Comparison of ENCODE assay signal across 17 cellular contexts in the genomic region with DNA sequence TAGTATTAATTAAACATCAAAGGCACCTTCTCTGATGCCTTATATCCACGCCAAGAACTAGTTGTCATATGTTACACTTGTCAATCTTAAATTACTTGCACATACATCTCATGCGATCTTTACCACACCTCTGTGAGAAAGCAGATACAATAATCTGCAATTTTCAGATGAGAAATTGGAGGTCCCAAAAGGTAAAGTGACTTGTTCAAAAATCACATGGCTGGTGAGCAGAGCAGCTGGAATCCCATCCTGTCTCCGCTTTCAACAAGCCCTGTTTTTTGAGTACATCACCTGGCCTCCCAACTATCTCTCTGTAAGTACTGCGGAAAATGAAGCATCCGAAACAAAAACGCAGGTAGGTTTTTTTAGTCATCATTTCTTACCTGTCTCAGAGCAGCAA.
DNase-seq lines count a peak whose midpoint lies in the region; ATAC-seq and TF ChIP-seq lines count a peak whose summit lies in the region.
"Had no signal": no experiment of that assay in that cellular context is flagged by ENCODE, and none has a peak within 500 bp of the region (broad histone marks: within the 10 kb centered on the region; RNA-seq: fewer than 3 reads in every experiment).

No MANE protein-coding gene starts in this region.

- H3K36me3 ChIP-seq in endodermal cell (ENCODE audit: control insufficient read depth, insufficient read depth, low read length) = no peaks in the 10 kb centered on the region
- H3K36me3 ChIP-seq: ovary, upper lobe of left lung had no signal

- H3K27me3 Mint-ChIP-seq in activated T-cell treated with anti-CD3 and anti-CD28 coated beads, Interleukin-2, amount 50 U/mL, for 24 hours = no peaks in the 10 kb centered on the region
- no peaks in the 10 kb centered on the region for H3K27me3 Mint-ChIP-seq in T-helper 1 cell treated with Interleukin-12 subunit alpha and Interleukin-12 subunit beta and Interleukin-4 antibody, amounts not matched to agents 30 μg/mL and 1 μg/mL, for 36 hours (ENCODE audit: low read depth)
- peaks cover 43% of the 10 kb centered on the region for H3K27me3 Mint-ChIP-seq in endodermal cell (ENCODE audit: insufficient read depth)
- H3K27me3 Mint-ChIP-seq in stimulated activated naive B cell treated with anti-CD40 and anti-IgM and Interleukin-4, amounts not matched to agents 10 μg/mL and 1 μg/mL and 100 μg/mL, for 72 hours = no peaks in the 10 kb centered on the region
- H3K27me3 Mint-ChIP-seq in MCF 10A (ENCODE audit: insufficient read depth, unreplicated experiment) = no peaks in the 10 kb centered on the region

- peaks cover 20% of the 10 kb centered on the region for H3K36me3 Mint-ChIP-seq in activated T-cell treated with anti-CD3 and anti-CD28 coated beads, Interleukin-2, amount 50 U/mL, for 24 hours (ENCODE audit: low read depth)
- H3K36me3 Mint-ChIP-seq in T-helper 1 cell treated with Interleukin-12 subunit alpha and Interleukin-12 subunit beta and Interleukin-4 antibody, amounts not matched to agents 30 μg/mL and 1 μg/mL, for 36 hours (ENCODE audit: low read depth) = peaks cover 3% of the 10 kb centered on the region
- no peaks in the 10 kb centered on the region for H3K36me3 Mint-ChIP-seq in endodermal cell (ENCODE audit: low read depth)
- H3K36me3 Mint-ChIP-seq in stimulated activated naive B cell treated with anti-CD40 and anti-IgM and Interleukin-4, amounts not matched to agents 10 μg/mL and 1 μg/mL and 100 μg/mL, for 72 hours = peaks cover 7 to 9% of the 10 kb centered on the region in 2 donors
- H3K36me3 Mint-ChIP-seq in MCF 10A (ENCODE audit: insufficient read depth, unreplicated experiment) = no peaks in the 10 kb centered on the region

- H3K9me3 ChIP-seq in endodermal cell (ENCODE audit: control insufficient read depth, low read length) = no peaks in the 10 kb centered on the region
- H3K9me3 ChIP-seq: ovary, upper lobe of left lung had no signal

- H3K4me3 ChIP-seq in endodermal cell (ENCODE audit: low read length) = no peak overlapping the region
- H3K4me3 ChIP-seq: ovary had no signal

- intact Hi-C loops in left cardiac atrium (cut with DNase I) = loop anchor here in 1 of 2 donors (10.0 kb wide), 1 partner anchor 74 kb away; no protein-coding TSS in a partner anchor
- intact Hi-C loops in MCF 10A (cut with micrococcal nuclease) = no loop called here

- H3K9me3 Mint-ChIP-seq in activated T-cell treated with anti-CD3 and anti-CD28 coated beads, Interleukin-2, amount 50 U/mL, for 24 hours = peaks cover 4% of the 10 kb centered on the region
- no peaks in the 10 kb centered on the region for H3K9me3 Mint-ChIP-seq in T-helper 1 cell treated with Interleukin-12 subunit alpha and Interleukin-12 subunit beta and Interleukin-4 antibody, amounts not matched to agents 30 μg/mL and 1 μg/mL, for 36 hours
- H3K9me3 Mint-ChIP-seq in endodermal cell (peaks cover 2% of the 10 kb centered on the region), MCF 10A (ENCODE audit: unreplicated experiment) (no peaks in the 10 kb centered on the region)
- peaks cover 0 to 5% of the 10 kb centered on the region in 2 donors for H3K9me3 Mint-ChIP-seq in stimulated activated naive B cell treated with anti-CD40 and anti-IgM and Interleukin-4, amounts not matched to agents 10 μg/mL and 1 μg/mL and 100 μg/mL, for 72 hours

- peaks cover 7% of the 10 kb centered on the region for H3K4me1 ChIP-seq in endodermal cell (ENCODE audit: control insufficient read depth, insufficient read depth, low read length)

- CTCF ChIA-PET in MCF 10A (lab: Yijun Ruan, JAX) = no interaction called here

- peaks cover 76% of the 10 kb centered on the region for H3K4me1 Mint-ChIP-seq in activated T-cell treated with anti-CD3 and anti-CD28 coated beads, Interleukin-2, amount 50 U/mL, for 24 hours (ENCODE audit: low read depth)
- H3K4me1 Mint-ChIP-seq in T-helper 1 cell treated with Interleukin-12 subunit alpha and Interleukin-12 subunit beta and Interleukin-4 antibody, amounts not matched to agents 30 μg/mL and 1 μg/mL, for 36 hours (ENCODE audit: low read depth) = peaks cover 53% of the 10 kb centered on the region
- H3K4me1 Mint-ChIP-seq in endodermal cell (peaks cover 36% of the 10 kb centered on the region), MCF 10A (ENCODE audit: insufficient read depth, unreplicated experiment) (peaks cover 7% of the 10 kb centered on the region)
- H3K4me1 Mint-ChIP-seq in stimulated activated naive B cell treated with anti-CD40 and anti-IgM and Interleukin-4, amounts not matched to agents 10 μg/mL and 1 μg/mL and 100 μg/mL, for 72 hours = peaks cover 40 to 68% of the 10 kb centered on the region in 2 donors

- H3K9ac ChIP-seq in endodermal cell (ENCODE audit: extremely low read depth, low read length, poor library complexity, severe bottlenecking) = no peak overlapping the region

- H3K27ac ChIP-seq in endodermal cell (ENCODE audit: low read depth, low read length) = no peak overlapping the region
- H3K27ac ChIP-seq: ovary had no signal

- POLR2A ChIA-PET in MCF 10A (lab: Yijun Ruan, JAX) = interaction anchor here (2.0 kb wide), 1 partner anchor 212 kb away, joined by 5 read pairs; no protein-coding TSS in a partner anchor

- ATAC-seq in stimulated activated naive B cell treated with anti-CD40 and anti-IgM and Interleukin-4, amounts not matched to agents 10 μg/mL and 1 μg/mL and 100 μg/mL, for 72 hours (replicated peaks) = no peak
- no peak for ATAC-seq in left cardiac atrium

- peak overlapping the region; percentile 85 for H3K4me3 Mint-ChIP-seq in activated T-cell treated with anti-CD3 and anti-CD28 coated beads, Interleukin-2, amount 50 U/mL, for 24 hours
- H3K4me3 Mint-ChIP-seq in T-helper 1 cell treated with Interleukin-12 subunit alpha and Interleukin-12 subunit beta and Interleukin-4 antibody, amounts not matched to agents 30 μg/mL and 1 μg/mL, for 36 hours = peak overlapping the region; percentile 96
- peak overlapping the region; percentile 71 for H3K4me3 Mint-ChIP-seq in endodermal cell
- peak overlapping the region; percentile 66 to 95 for H3K4me3 Mint-ChIP-seq in stimulated activated naive B cell treated with anti-CD40 and anti-IgM and Interleukin-4, amounts not matched to agents 10 μg/mL and 1 μg/mL and 100 μg/mL, for 72 hours
- no peak overlapping the region for H3K4me3 Mint-ChIP-seq in MCF 10A (ENCODE audit: unreplicated experiment)

- BruUV-seq in MCF 10A (replicated peaks; lab: Mats Ljungman, UMichigan) = no TSS peak

- peaks cover 52% of the 10 kb centered on the region for H3K27me3 ChIP-seq in endodermal cell (ENCODE audit: control insufficient read depth, insufficient read depth, low read length, poor library complexity, severe bottlenecking)
- H3K27me3 ChIP-seq: ovary, upper lobe of left lung had no signal

- DNase-seq in activated T-cell treated with anti-CD3 and anti-CD28 coated beads, Interleukin-2, amount 50 U/mL, for 24 hours = no peak
- DNase-seq in activated T-cell treated with anti-CD3 and anti-CD28 coated beads for 4 hours (no peak), endodermal cell (no peak), left cardiac atrium (no peak), NCI-H524 treated with DMSO at 0.1 percent for 48 hours (lab: John Stamatoyannopoulos, UW) (no peak), MCF 10A (ENCODE audit: unreplicated experiment) (no peak)
- DNase-seq in stimulated activated naive B cell treated with anti-CD40 and anti-IgM and Interleukin-4, amounts not matched to agents 10 μg/mL and 1 μg/mL and 100 μg/mL, for 72 hours = no peak
- DNase-seq: amniotic stem cell, cortex of kidney, DMS53, hippocampal formation, MV-4-11, NCI-H345, ovary, SW 1271, upper lobe of left lung had no signal

- 85 to 89% methylated on average over 3 to 6 of the region's 6 CpGs for WGBS in endodermal cell (ENCODE audit: insufficient coverage in 1 of 2, insufficient read length in 1 of 2), 2 experiments

- TF ChIP-seq CTCF in endodermal cell (conservative IDR thresholded peaks at IDR 0.05) (no peak), MCF 10A (IDR thresholded peaks at IDR 0.05; ENCODE audit: unreplicated experiment) (no peak)

- peak overlapping the region; percentile 97 for H3K27ac Mint-ChIP-seq in activated T-cell treated with anti-CD3 and anti-CD28 coated beads, Interleukin-2, amount 50 U/mL, for 24 hours
- peak overlapping the region; percentile 96 for H3K27ac Mint-ChIP-seq in T-helper 1 cell treated with Interleukin-12 subunit alpha and Interleukin-12 subunit beta and Interleukin-4 antibody, amounts not matched to agents 30 μg/mL and 1 μg/mL, for 36 hours
- no peak overlapping the region for H3K27ac Mint-ChIP-seq in endodermal cell
- peak overlapping the region; percentile 91 for H3K27ac Mint-ChIP-seq in stimulated activated naive B cell treated with anti-CD40 and anti-IgM and Interleukin-4, amounts not matched to agents 10 μg/mL and 1 μg/mL and 100 μg/mL, for 72 hours
- H3K27ac Mint-ChIP-seq in MCF 10A (ENCODE audit: low read depth, unreplicated experiment) = no peak overlapping the region

Comparison
In these comparisons a context has a peak if more than half of its experiments do, and no peak if none do; other contexts are left out.
1. H3K27ac Mint-ChIP-seq: peak in activated T-cell treated with anti-CD3 and anti-CD28 coated beads, Interleukin-2, amount 50 U/mL, for 24 hours (single experiment), T-helper 1 cell treated with Interleukin-12 subunit alpha and Interleukin-12 subunit beta and Interleukin-4 antibody, amounts not matched to agents 30 μg/mL and 1 μg/mL, for 36 hours (single experiment) and stimulated activated naive B cell treated with anti-CD40 and anti-IgM and Interleukin-4, amounts not matched to agents 10 μg/mL and 1 μg/mL and 100 μg/mL, for 72 hours (single experiment); none in endodermal cell (single experiment) and MCF 10A (single experiment).